10 cellular contexts compared by ENCODE assay signal in the genomic region with DNA sequence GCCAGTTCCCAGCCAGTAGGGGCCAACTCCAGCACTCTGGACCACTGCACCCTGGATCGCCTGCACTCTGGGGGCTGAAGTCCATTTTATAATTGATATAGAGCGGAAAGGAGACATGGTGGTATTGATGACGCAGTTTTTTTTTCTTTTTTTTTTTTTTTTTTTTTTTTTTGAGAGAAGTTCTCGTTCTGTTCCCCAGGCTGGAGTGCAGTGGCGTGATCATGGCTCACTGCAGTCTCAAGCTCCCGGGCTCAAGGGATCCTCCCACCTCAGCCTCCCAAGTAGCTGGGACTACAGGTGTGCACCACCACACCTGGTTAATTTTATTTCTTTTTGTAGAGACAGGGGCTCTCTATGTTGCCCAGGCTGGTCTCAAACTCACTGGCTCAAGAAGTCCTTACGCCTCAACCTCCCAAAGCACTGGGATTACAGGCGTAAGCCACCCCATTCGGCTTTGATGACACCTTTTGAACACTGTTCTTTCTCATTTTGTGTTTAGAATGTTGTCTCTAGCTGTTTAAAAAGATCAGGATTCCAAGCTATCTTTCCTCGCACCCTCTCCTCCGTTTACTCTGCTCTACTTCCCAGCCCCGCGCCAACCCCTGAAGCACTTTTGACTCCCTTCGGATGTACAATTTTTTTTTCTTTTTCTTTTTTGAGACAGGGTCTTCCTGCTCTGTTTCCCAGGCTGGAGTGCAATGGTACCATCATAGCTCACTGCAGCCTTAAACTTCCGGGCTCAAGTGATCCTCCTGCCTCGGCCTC. TPM values are rescaled to one million over a fixed set of nuclear protein-coding genes. Genes with fewer than 3 reads are reported as not detected.
A peak's percentile ranks its signal among the peaks of the same experiment; 100 is the strongest.
DNase-seq lines count a peak whose midpoint lies in the region; ATAC-seq and TF ChIP-seq lines count a peak whose summit lies in the region.
"Had no signal": no experiment of that assay in that cellular context is flagged by ENCODE, and none has a peak within 500 bp of the region (broad histone marks: within the 10 kb centered on the region; RNA-seq: fewer than 3 reads in every experiment).

No MANE protein-coding gene starts in this region.

- TF ChIP-seq CTCF in hepatocyte (IDR thresholded peaks at IDR 0.05; ENCODE audit: poor library complexity) = no peak
- TF ChIP-seq CTCF in stomach (IDR thresholded peaks at IDR 0.05) = no peak

- H3K27me3 Mint-ChIP-seq in activated CD4-positive, alpha-beta memory T cell treated with anti-CD3 and anti-CD28 coated beads for 36 hours = no peaks in the 10 kb centered on the region

- no peak for DNase-seq in activated CD4-positive, alpha-beta memory T cell treated with anti-CD3 and anti-CD28 coated beads for 36 hours
- DNase-seq in hepatocyte (ENCODE audit: low spot score) (no peak), stomach (no peak), retina (no peak), GM19240 (ENCODE audit: insufficient read length, low spot score) (no peak)
- DNase-seq: foreskin melanocyte had no signal

- POLR2A ChIA-PET in activated CD4-positive, alpha-beta memory T cell treated with anti-CD3 and anti-CD28 coated beads for 36 hours (lab: Charles Lee) = interaction anchor here (0.9 kb wide), 1 partner anchor 64 kb away, joined by 3 read pairs; no protein-coding TSS in a partner anchor

- in situ Hi-C loops in GM18951 (cut with MboI; ENCODE audit: low sequenced_read_pairs, unreplicated experiment) = no loop called here

- H3K9me3 ChIP-seq in hepatocyte (ENCODE audit: low read depth) (no peaks in the 10 kb centered on the region), stomach (no peaks in the 10 kb centered on the region)
- H3K9me3 ChIP-seq: ovary had no signal

- no peak overlapping the region for H3K4me3 ChIP-seq in hepatocyte
- H3K4me3 ChIP-seq in stomach = peak overlapping the region; percentile 29 to 43 (median 32)
- H3K4me3 ChIP-seq: SK-N-MC had no signal

- H3K9me2 ChIP-seq in hepatocyte (replicated peaks; ENCODE audit: insufficient read depth) = no peaks in the 10 kb centered on the region

- peak overlapping the region; percentile 95 for H3K27ac Mint-ChIP-seq in activated CD4-positive, alpha-beta memory T cell treated with anti-CD3 and anti-CD28 coated beads for 36 hours

- no peaks in the 10 kb centered on the region for H3K79me2 ChIP-seq in hepatocyte

- no peak overlapping the region for H3K27ac ChIP-seq in hepatocyte
- peak overlapping the region; percentile 78 to 92 (median 84) for H3K27ac ChIP-seq in stomach
- H3K27ac ChIP-seq: SK-N-MC had no signal

- WGBS in hepatocyte (ENCODE audit: low lambda C conversion rate, missing lambda C conversion rate) = 97% methylated on average over 16 of the region's 16 CpGs
- 79 to 90% (median 87%) methylated on average over 16 of the region's 16 CpGs for WGBS in stomach, 5 donors

- peaks cover 2% of the 10 kb centered on the region for H3K9me3 Mint-ChIP-seq in activated CD4-positive, alpha-beta memory T cell treated with anti-CD3 and anti-CD28 coated beads for 36 hours

- H4K20me1 ChIP-seq in hepatocyte (ENCODE audit: insufficient read depth, poor library complexity, severe bottlenecking) = no peaks in the 10 kb centered on the region

- CTCF ChIA-PET in activated CD4-positive, alpha-beta memory T cell treated with anti-CD3 and anti-CD28 coated beads for 36 hours (lab: Charles Lee) = no interaction called here

- H3K4me3 Mint-ChIP-seq in activated CD4-positive, alpha-beta memory T cell treated with anti-CD3 and anti-CD28 coated beads for 36 hours = peak overlapping the region; percentile 84

- peaks cover 14% of the 10 kb centered on the region for H3K4me1 ChIP-seq in hepatocyte (ENCODE audit: insufficient read depth)
- H3K4me1 ChIP-seq in stomach = peaks cover 13 to 78% (median 43%) of the 10 kb centered on the region in 4 donors

- H3K36me3 ChIP-seq in hepatocyte (replicated peaks; ENCODE audit: insufficient read depth, low read depth) = no peaks in the 10 kb centered on the region
- peaks cover 0 to 2% (median 0%) of the 10 kb centered on the region in 4 donors for H3K36me3 ChIP-seq in stomach
- H3K36me3 ChIP-seq: ovary had no signal

- peaks cover 3% of the 10 kb centered on the region for H3K36me3 Mint-ChIP-seq in activated CD4-positive, alpha-beta memory T cell treated with anti-CD3 and anti-CD28 coated beads for 36 hours

- no peaks in the 10 kb centered on the region for H3K27me3 ChIP-seq in hepatocyte
- H3K27me3 ChIP-seq in stomach = no peaks in the 10 kb centered on the region
- H3K27me3 ChIP-seq: ovary had no signal

- H2AFZ ChIP-seq in hepatocyte = no peak overlapping the region

- peaks cover 51% of the 10 kb centered on the region for H3K4me1 Mint-ChIP-seq in activated CD4-positive, alpha-beta memory T cell treated with anti-CD3 and anti-CD28 coated beads for 36 hours (ENCODE audit: low read depth)

- no peak for TF ChIP-seq EP300 in stomach (IDR thresholded peaks at IDR 0.05)

- TF ChIP-seq POLR2A in GM18951 (IDR thresholded peaks at IDR 0.05; ENCODE audit: extremely low read depth, insufficient read depth, insufficient read length) = peak; percentile 13
- no peak for TF ChIP-seq POLR2A in stomach (IDR thresholded peaks at IDR 0.05)

- H3K4me2 ChIP-seq in hepatocyte = peak overlapping the region; percentile 55

- intact Hi-C loops in activated CD4-positive, alpha-beta memory T cell treated with anti-CD3 and anti-CD28 coated beads for 36 hours (cut with micrococcal nuclease) = loop anchor here (1.0 to 10.0 kb wide), 3 partner anchors 64 to 202 kb away; partner anchors contain the start of gene MX1
- intact Hi-C loops in stomach (cut with DNase I; ENCODE audit: low total_unique reads) = loop anchor here (10.0 kb wide), 1 partner anchor 78 kb away; no protein-coding TSS in a partner anchor

- ATAC-seq in GM21619 (IDR thresholded peaks at IDR 0.05; ENCODE audit: unreplicated experiment) = no peak

RNA-seq across cellular contexts. Expression of gene MX2, which starts 1.0 kb away (rescaled TPM):
- total RNA-seq in activated CD4-positive, alpha-beta memory T cell treated with anti-CD3 and anti-CD28 coated beads for 36 hours = 10 to 100 TPM; 25.3 to 26.9 TPM
- total RNA-seq in hepatocyte (1.9 and 2.6 TPM in 2 replicates), stomach (10 to 100 TPM in 4 of 5 donors, 1 to 10 TPM in 1; 8.7 to 85.8 (median 51.6) TPM)
- polyA plus RNA-seq in hepatocyte (0.90 and 1.1 TPM in 2 replicates), stomach (10 to 100 TPM in 1 of 3 donors, 1 to 10 TPM in 2; 5.0 to 22.8 (median 5.3) TPM)

RNA-seq across cellular contexts. Expression of gene FAM3B, which starts 46.2 kb away (rescaled TPM):
- total RNA-seq in activated CD4-positive, alpha-beta memory T cell treated with anti-CD3 and anti-CD28 coated beads for 36 hours = not detected
- total RNA-seq in hepatocyte (35.4 and 47.5 TPM in 2 replicates), stomach (10 to 100 TPM in 4 of 5 donors, not detected in 1; 12.3 to 95.3 (median 54.8) TPM)
- polyA plus RNA-seq in hepatocyte (45.3 and 49.7 TPM in 2 replicates), stomach (100 to 1,000 TPM in 1 of 3 donors, 10 to 100 TPM in 2; 40.6 to 103 (median 98.7) TPM)
